In the genomic region with DNA sequence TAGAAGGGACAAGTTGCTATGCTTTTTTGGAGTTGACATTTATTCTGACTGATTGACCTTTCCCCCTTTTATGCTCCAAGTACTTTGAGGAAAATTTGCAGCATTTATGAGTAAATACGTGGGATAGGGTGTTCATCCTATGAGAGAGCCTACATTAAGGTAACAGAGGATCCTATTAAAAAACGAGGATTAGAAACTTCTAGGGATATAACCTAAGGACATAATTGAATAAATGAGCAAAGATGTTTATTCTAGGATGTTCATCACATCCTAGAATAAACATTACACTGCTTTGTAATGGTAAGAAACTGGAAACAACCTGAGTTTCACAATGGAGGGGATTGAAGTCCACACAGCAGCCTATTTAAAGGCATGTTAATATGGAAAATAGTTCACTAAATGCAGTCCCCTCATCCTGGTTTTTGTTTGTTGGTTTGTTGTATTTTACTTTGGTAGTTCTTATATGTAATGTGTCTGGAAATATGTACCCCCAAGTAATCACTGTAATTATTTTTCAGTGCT, we compare ENCODE assay signal across 20 cellular contexts. TPM values are rescaled to one million over a fixed set of nuclear protein-coding genes. Genes with fewer than 3 reads are reported as not detected.
A peak's percentile ranks its signal among the peaks of the same experiment; 100 is the strongest.
DNase-seq lines count a peak whose midpoint lies in the region; ATAC-seq and TF ChIP-seq lines count a peak whose summit lies in the region.
"Had no signal": no experiment of that assay in that cellular context is flagged by ENCODE, and none has a peak within 500 bp of the region (broad histone marks: within the 10 kb centered on the region; RNA-seq: fewer than 3 reads in every experiment).

No MANE protein-coding gene starts in this region.

- H4K20me1 ChIP-seq in smooth muscle cell (ENCODE audit: low read depth): no peaks in the 10 kb centered on the region

- H3K79me2 ChIP-seq in smooth muscle cell (ENCODE audit: low read depth): no peaks in the 10 kb centered on the region

- peaks cover 0 to 8% (median 0%) of the 10 kb centered on the region in 11 donors for H3K9me3 ChIP-seq in heart right ventricle
- H3K9me3 ChIP-seq in right lobe of liver: no peaks in the 10 kb centered on the region
- H3K9me3 ChIP-seq in subcutaneous abdominal adipose tissue (ENCODE audit: control insufficient read depth in 5 of 5, low read length in 5 of 5): peaks cover 0 to 3% (median 0%) of the 10 kb centered on the region in 5 donors
- no peaks in the 10 kb centered on the region for H3K9me3 ChIP-seq in smooth muscle cell (replicated peaks; ENCODE audit: low read depth)
- H3K9me3 ChIP-seq: MG63 had no signal

- intact Hi-C loops in heart right ventricle (cut with DNase I): no loop called here
- intact Hi-C loops in Right ventricle myocardium superior (cut with DNase I): no loop called here
- intact Hi-C loops in right lobe of liver (cut with DNase I): no loop called here

- H2AFZ ChIP-seq in smooth muscle cell (ENCODE audit: low read depth): no peak overlapping the region

- H3K4me1 ChIP-seq in heart right ventricle (peaks cover 6 to 44% (median 21%) of the 10 kb centered on the region in 9 donors), right lobe of liver (peaks cover 0 to 39% (median 1%) of the 10 kb centered on the region in 4 donors), subcutaneous abdominal adipose tissue (ENCODE audit: control insufficient read depth in 5 of 5, insufficient read depth in 5 of 5, low read length in 5 of 5) (peaks cover 4 to 24% (median 23%) of the 10 kb centered on the region in 5 donors), smooth muscle cell (ENCODE audit: low read depth) (no peaks in the 10 kb centered on the region)

- no peak for TF ChIP-seq CTCF in heart right ventricle (IDR thresholded peaks at IDR 0.05)
- no peak for TF ChIP-seq CTCF in VCaP (conservative IDR thresholded peaks at IDR 0.05)
- TF ChIP-seq CTCF in right lobe of liver (IDR thresholded peaks at IDR 0.05): no peak
- no peak for TF ChIP-seq CTCF in smooth muscle cell (IDR thresholded peaks at IDR 0.05; ENCODE audit: borderline replicate concordance, insufficient read depth, poor library complexity, severe bottlenecking)

- H3K36me3 ChIP-seq in heart right ventricle: peaks cover 0 to 87% (median 19%) of the 10 kb centered on the region in 9 donors
- H3K36me3 ChIP-seq in right lobe of liver: peaks cover 0 to 16% (median 9%) of the 10 kb centered on the region in 4 donors
- H3K36me3 ChIP-seq in subcutaneous abdominal adipose tissue (ENCODE audit: control insufficient read depth in 5 of 5, insufficient read depth in 5 of 5, low read length in 5 of 5): peaks cover 15 to 55% (median 36%) of the 10 kb centered on the region in 5 donors
- H3K36me3 ChIP-seq in smooth muscle cell (ENCODE audit: low read depth): peaks cover 28% of the 10 kb centered on the region

- H3K9ac ChIP-seq in subcutaneous abdominal adipose tissue (ENCODE audit: low read length in 5 of 5): no peak overlapping the region
- H3K9ac ChIP-seq in smooth muscle cell (ENCODE audit: low read depth): no peak overlapping the region

- H3K27me3 ChIP-seq in heart right ventricle: no peaks in the 10 kb centered on the region
- H3K27me3 ChIP-seq in right lobe of liver: no peaks in the 10 kb centered on the region
- no peaks in the 10 kb centered on the region for H3K27me3 ChIP-seq in subcutaneous abdominal adipose tissue (ENCODE audit: control insufficient read depth in 5 of 5, insufficient read depth in 4 of 5, low read length in 5 of 5)
- no peaks in the 10 kb centered on the region for H3K27me3 ChIP-seq in smooth muscle cell (ENCODE audit: low read depth)
- H3K27me3 ChIP-seq: MG63 had no signal

- TF ChIP-seq POLR2A in right lobe of liver (IDR thresholded peaks at IDR 0.05): no peak

- H3K4me3 ChIP-seq in heart right ventricle: no peak overlapping the region
- H3K4me3 ChIP-seq in right lobe of liver: no peak overlapping the region
- H3K4me3 ChIP-seq in subcutaneous abdominal adipose tissue (ENCODE audit: low read depth in 1 of 5, low read length in 5 of 5): no peak overlapping the region
- no peak overlapping the region for H3K4me3 ChIP-seq in smooth muscle cell
- H3K4me3 ChIP-seq: MG63 had no signal

- WGBS in heart right ventricle, 2 donors: 69 to 77% methylated on average over 2 of the region's 2 CpGs
- 52% methylated on average over 2 of the region's 2 CpGs for WGBS in right lobe of liver (ENCODE audit: insufficient coverage, low coverage, low lambda C conversion rate, missing lambda C conversion rate)
- 91% methylated on average over 2 of the region's 2 CpGs for WGBS in smooth muscle cell (ENCODE audit: low lambda C conversion rate)

- no peak for DNase-seq in heart right ventricle
- no peak for DNase-seq in Right ventricle myocardium superior
- DNase-seq in right lobe of liver: no peak
- no peak for DNase-seq in mucosa of gallbladder (ENCODE audit: low spot score)
- DNase-seq in smooth muscle cell (lab: John Stamatoyannopoulos, UW; ENCODE audit: unreplicated experiment): no peak
- DNase-seq: CD8-positive, alpha-beta memory T cell; HFFc6; KG1; MG63; NCI-H1105 treated with DMSO at 0.1 percent for 48 hours; NCI-H187; NCI-H446 treated with DMSO at 0.1 percent for 48 hours; NCI-H748 treated with DMSO at 0.1 percent for 48 hours; SHP77 had no signal

- H3K27ac ChIP-seq in heart right ventricle: peak overlapping the region in 6 of 10 donors; percentile 49 to 83 (median 56)
- 0 out of 2 replicates have a peak overlapping the region, but pooled peaks have one; percentile 9 for H3K27ac ChIP-seq in VCaP
- H3K27ac ChIP-seq in right lobe of liver: peak overlapping the region; percentile 22 to 86 (median 80)
- H3K27ac ChIP-seq in subcutaneous abdominal adipose tissue (ENCODE audit: low read depth, low read length): peak overlapping the region; percentile 55
- no peak overlapping the region for H3K27ac ChIP-seq in smooth muscle cell (ENCODE audit: low read depth)

- no peak overlapping the region for H3K4me2 ChIP-seq in smooth muscle cell

- no peaks in the 10 kb centered on the region for H3F3A ChIP-seq in smooth muscle cell (ENCODE audit: low read depth)

- no peak for ATAC-seq in heart right ventricle
- no peak for ATAC-seq in Right ventricle myocardium superior (ENCODE audit: poor library complexity)
- peak; percentile 66 to 86 (median 84) for ATAC-seq in right lobe of liver
- no peak for ATAC-seq in HG03521 (IDR thresholded peaks at IDR 0.05; ENCODE audit: unreplicated experiment)
- ATAC-seq: Panc1 had no signal

RNA-seq across cellular contexts. Expression of gene CLEC3B, which starts 23.9 kb away (rescaled TPM):
- total RNA-seq in heart right ventricle (10 to 100 TPM; 34.8 to 72.9 (median 54.3) TPM), Right ventricle myocardium superior (78.6 TPM), right lobe of liver (10 to 100 TPM; 14.4 to 22.1 (median 19.6) TPM), mucosa of gallbladder (42.9 TPM), smooth muscle cell (not detected in 2 replicates)
- polyA plus RNA-seq in heart right ventricle (100 to 1,000 TPM; 179 to 355 TPM), smooth muscle cell (0.58 TPM in 1 of 2 replicates, not detected in the other)
- total RNA-seq: B cell, Daoy had no signal
- polyA plus RNA-seq: CD8-positive, alpha-beta memory T cell had no signal

RNA-seq across cellular contexts. Expression of gene EXOSC7, which starts 26.2 kb away (rescaled TPM):
- total RNA-seq in heart right ventricle: 10 to 100 TPM; 24.2 to 35.4 (median 31.5) TPM
- polyA plus RNA-seq in heart right ventricle: 10 to 100 TPM; 32.8 to 39.9 TPM
- total RNA-seq in Right ventricle myocardium superior: 24.4 TPM
- 10 to 100 TPM; 15.1 to 25.7 (median 15.9) TPM for total RNA-seq in right lobe of liver
- total RNA-seq in mucosa of gallbladder: 24.7 TPM
- 42.2 and 48.7 TPM in 2 replicates for total RNA-seq in smooth muscle cell
- polyA plus RNA-seq in smooth muscle cell: 49.0 and 61.2 TPM in 2 replicates

RNA-seq across cellular contexts. Expression of gene ZDHHC3, which starts 26.2 kb away (rescaled TPM):
- total RNA-seq in heart right ventricle (10 to 100 TPM; 35.0 to 52.2 (median 43.1) TPM), Right ventricle myocardium superior (35.6 TPM), right lobe of liver (10 to 100 TPM; 27.5 to 36.7 (median 32.0) TPM), mucosa of gallbladder (72.4 TPM), smooth muscle cell (38.2 and 63.7 TPM in 2 replicates)
- polyA plus RNA-seq in heart right ventricle (10 to 100 TPM; 19.0 to 30.7 TPM), smooth muscle cell (34.8 and 40.5 TPM in 2 replicates)

Comparison
In these comparisons a context has a peak if more than half of its experiments do, and no peak if none do; other contexts are left out.
1. ATAC-seq: peak in right lobe of liver (4 of 4); none in heart right ventricle (0 of 8), Right ventricle myocardium superior (single experiment) and HG03521 (single experiment).
2. RNA of gene CLEC3B, which starts 23.9 kb away (total RNA-seq): 78.6 TPM in Right ventricle myocardium superior (single experiment), 34.8 to 72.9 TPM in heart right ventricle, 42.9 TPM in mucosa of gallbladder (single experiment) and 14.4 to 22.1 TPM in right lobe of liver; not detected in smooth muscle cell; every median in the first group is over 10 times any median in the second.